In the genomic region with DNA sequence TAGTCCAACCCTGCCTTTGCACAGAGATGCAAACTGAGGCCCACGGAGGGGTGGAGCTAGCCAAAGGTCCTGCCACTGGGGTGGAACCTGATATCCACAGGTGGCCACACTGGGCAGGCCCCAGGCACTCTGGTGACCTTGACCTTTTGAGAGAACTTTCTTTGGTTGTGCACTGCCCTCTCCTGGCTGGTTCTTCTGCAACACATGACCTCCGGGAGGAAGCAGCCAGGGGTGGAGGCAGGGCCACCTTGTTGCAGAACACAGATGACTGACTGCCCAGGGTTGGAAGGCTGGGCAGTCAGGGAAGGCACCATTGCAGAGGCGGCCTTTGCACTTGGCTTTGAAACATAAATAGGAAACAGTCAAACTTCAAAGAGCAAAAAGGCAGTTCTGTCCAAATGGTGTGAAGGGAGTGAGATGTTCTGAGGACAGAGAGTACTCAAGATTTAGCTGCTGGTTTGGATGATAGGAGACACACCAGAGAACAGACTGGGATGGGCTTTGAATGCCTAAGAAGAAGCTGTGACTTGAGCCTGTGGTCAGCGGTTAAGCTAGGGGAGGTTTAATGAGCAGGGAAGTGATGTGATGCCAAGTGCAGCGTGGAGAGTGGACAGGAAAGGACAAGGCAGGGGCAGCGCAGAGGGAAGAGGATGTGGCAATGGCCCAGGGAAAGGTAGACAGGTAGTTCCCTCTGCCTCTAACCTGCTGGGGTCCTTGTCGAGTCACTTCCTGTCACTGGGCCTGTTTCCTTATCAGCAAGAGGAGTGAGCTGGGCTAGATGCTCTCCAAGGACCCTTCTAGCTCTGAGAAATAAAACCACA, we compare ENCODE assay signal across 8 cellular contexts. TPM values are rescaled to one million over a fixed set of nuclear protein-coding genes. Genes with fewer than 3 reads are reported as not detected.
DNase-seq lines count a peak whose midpoint lies in the region; ATAC-seq and TF ChIP-seq lines count a peak whose summit lies in the region.

No MANE protein-coding gene starts in this region.

- H4K20me1 ChIP-seq in SU-DHL-6 (ENCODE audit: low read depth, low read length), result no peaks in the 10 kb centered on the region

- peak; percentile 81 for ATAC-seq in GM21526 (IDR thresholded peaks at IDR 0.05; ENCODE audit: low FRiP score, unreplicated experiment)

- H3K27me3 ChIP-seq in SU-DHL-6 (ENCODE audit: low read length) (no peaks in the 10 kb centered on the region), sigmoid colon (no peaks in the 10 kb centered on the region)

- H3K9me2 ChIP-seq in SU-DHL-6 (replicated peaks; ENCODE audit: insufficient read depth, low read length), result no peaks in the 10 kb centered on the region

- H3K36me3 ChIP-seq in SU-DHL-6 (ENCODE audit: low read length), result no peaks in the 10 kb centered on the region
- no peaks in the 10 kb centered on the region for H3K36me3 ChIP-seq in sigmoid colon

- no peaks in the 10 kb centered on the region for H3K4me1 ChIP-seq in sigmoid colon

- H3K79me2 ChIP-seq in SU-DHL-6 (ENCODE audit: insufficient read depth, low read length), result no peaks in the 10 kb centered on the region

- intact Hi-C loops in sigmoid colon (cut with DNase I), result loop anchor here (10.0 kb wide), 1 partner anchor 186 kb away; the partner anchor contains the start of gene CDX1

- WGBS in sigmoid colon, 2 donors, result 42% methylated on average over 7 of the region's 7 CpGs

- H2AFZ ChIP-seq in SU-DHL-6 (ENCODE audit: low read depth, low read length, severe bottlenecking), result no peak overlapping the region

- no peaks in the 10 kb centered on the region for H3F3A ChIP-seq in SU-DHL-6 (ENCODE audit: insufficient read depth)

- H3K9me3 ChIP-seq in SU-DHL-6 (ENCODE audit: insufficient read depth, low read length) (no peaks in the 10 kb centered on the region), sigmoid colon (no peaks in the 10 kb centered on the region)

- DNase-seq in GDM1 (lab: John Stamatoyannopoulos, UW) (peak; percentile 39), HT1080 (ENCODE audit: low read depth) (peak; percentile 66), astrocyte of the hippocampus (ENCODE audit: low read depth, low spot score) (peak; percentile 77), hippocampal formation (lab: John Stamatoyannopoulos, UW) (peak; percentile 67 to 84), sigmoid colon (peak; percentile 74), DMS79 treated with DMSO at 0.1 percent for 48 hours (lab: John Stamatoyannopoulos, UW) (no peak)

- H3K27ac ChIP-seq in SU-DHL-6 (ENCODE audit: low read depth, low read length) (no peak overlapping the region), sigmoid colon (no peak overlapping the region)

- no peak overlapping the region for H3K9ac ChIP-seq in SU-DHL-6 (ENCODE audit: low read length)

- TF ChIP-seq CTCF in SU-DHL-6 (IDR thresholded peaks at IDR 0.05; ENCODE audit: insufficient read depth, low read length, poor library complexity, severe bottlenecking) (peak; percentile 81), sigmoid colon (IDR thresholded peaks at IDR 0.05) (peak; percentile 26 to 56 (median 36))

- TF ChIP-seq POLR2A in sigmoid colon (IDR thresholded peaks at IDR 0.05), result no peak

- H3K4me3 ChIP-seq in SU-DHL-6 (ENCODE audit: insufficient read depth, low read length, poor library complexity, severe bottlenecking) (no peak overlapping the region), sigmoid colon (no peak overlapping the region)

- no peak overlapping the region for H3K4me2 ChIP-seq in SU-DHL-6 (ENCODE audit: low read depth, low read length, poor library complexity, severe bottlenecking)

- TF ChIP-seq EP300 in sigmoid colon (IDR thresholded peaks at IDR 0.05), result no peak

RNA-seq across cellular contexts. Expression of gene TCOF1, which starts 6.8 kb away (rescaled TPM):
- total RNA-seq in HT1080 (2014; rRNA removed; shearing (Covaris generic)), result 84.9 and 92.9 TPM in 2 replicates
- polyA plus RNA-seq in HT1080 (2015; cell fraction: cytosol; rRNA removed), result 54.5 TPM in 2 replicates
- 105 and 113 TPM in 2 replicates for polyA plus RNA-seq in HT1080 (2015; cell fraction: nucleus; rRNA removed)
- 10 to 100 TPM; 17.4 to 28.1 (median 23.6) TPM for total RNA-seq in sigmoid colon
- 10 to 100 TPM in 1 of 3 donors, 1 to 10 TPM in 2; 5.4 to 26.4 (median 6.2) TPM for polyA plus RNA-seq in sigmoid colon

RNA-seq across cellular contexts. Expression of gene ARSI, which starts 48.0 kb away (rescaled TPM):
- 0.20 and 0.82 TPM in 2 replicates for total RNA-seq in HT1080 (2014; rRNA removed; shearing (Covaris generic))
- 1.2 and 1.5 TPM in 2 replicates for polyA plus RNA-seq in HT1080 (2015; cell fraction: cytosol; rRNA removed)
- 1.7 and 5.3 TPM in 2 replicates for polyA plus RNA-seq in HT1080 (2015; cell fraction: nucleus; rRNA removed)
- total RNA-seq in sigmoid colon, result 1 to 10 TPM; 1.4 to 3.3 (median 2.3) TPM
- under 1 TPM in 1 of 3 donors, not detected in 2; 0.63 TPM for polyA plus RNA-seq in sigmoid colon
